Comparison of ENCODE assay signal across 1 cellular context in the genomic region with DNA sequence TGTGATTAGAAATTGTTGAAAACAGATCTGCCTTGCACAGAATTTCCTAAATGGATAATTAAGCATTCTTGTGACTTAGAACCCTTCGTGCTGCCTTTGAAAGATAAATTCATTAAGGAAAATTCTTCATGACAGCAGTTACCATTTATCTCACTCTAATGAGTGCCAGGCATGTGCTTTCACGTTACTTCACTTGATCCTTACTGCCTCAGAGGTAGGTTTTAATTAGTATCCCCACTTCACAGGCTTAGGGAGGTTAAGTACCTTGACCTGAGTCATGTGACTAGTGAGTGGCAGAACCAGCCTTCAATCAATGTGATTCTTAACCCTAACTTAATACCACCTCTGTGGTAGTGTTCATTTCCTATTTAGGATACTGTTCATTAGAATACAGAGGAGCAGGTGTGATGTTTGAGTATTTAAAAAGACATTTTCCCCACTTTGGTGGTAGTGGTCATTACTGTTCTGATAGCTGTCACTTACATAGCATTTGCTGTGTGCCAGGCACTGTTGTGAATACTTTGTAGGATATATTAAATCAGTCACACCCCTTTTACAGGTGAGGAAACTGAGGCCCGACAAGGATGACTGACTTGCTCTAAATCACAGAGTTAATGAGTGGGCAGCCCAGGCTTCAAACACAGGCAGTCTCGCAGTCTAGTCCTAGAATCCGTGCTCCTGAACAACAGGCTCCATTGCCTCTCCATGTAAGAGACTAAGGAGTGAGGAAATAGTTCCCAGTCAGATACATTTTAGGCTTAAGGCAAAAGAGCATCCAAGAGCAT.
TF ChIP-seq lines count a peak whose summit lies in the region.

No MANE protein-coding gene starts in this region.

TF ChIP-seq in IMR-90, 13 proteins besides CTCF, POLR2A, EP300 and RAD21 (continued from another document):
- TF ChIP-seq RCOR1 (IDR thresholded peaks at IDR 0.05; ENCODE audit: insufficient replicate concordance, low read length) (no peak), CHD1 (IDR thresholded peaks at IDR 0.05; ENCODE audit: low read depth, low read length) (no peak), SMC3 (IDR thresholded peaks at IDR 0.05; ENCODE audit: low read depth, low read length) (no peak), RFX5 (IDR thresholded peaks at IDR 0.05; ENCODE audit: low read depth, low read length) (no peak), CEBPB (IDR thresholded peaks at IDR 0.05; ENCODE audit: low read depth, low read length) (no peak), MAFK (IDR thresholded peaks at IDR 0.05; ENCODE audit: low read depth, low read length) (no peak), MAZ (IDR thresholded peaks at IDR 0.05; ENCODE audit: borderline replicate concordance, low read depth, low read length) (no peak), MXI1 (IDR thresholded peaks at IDR 0.05; ENCODE audit: borderline replicate concordance, low read depth, low read length) (no peak)
- TF ChIP-seq, protein P1, sequence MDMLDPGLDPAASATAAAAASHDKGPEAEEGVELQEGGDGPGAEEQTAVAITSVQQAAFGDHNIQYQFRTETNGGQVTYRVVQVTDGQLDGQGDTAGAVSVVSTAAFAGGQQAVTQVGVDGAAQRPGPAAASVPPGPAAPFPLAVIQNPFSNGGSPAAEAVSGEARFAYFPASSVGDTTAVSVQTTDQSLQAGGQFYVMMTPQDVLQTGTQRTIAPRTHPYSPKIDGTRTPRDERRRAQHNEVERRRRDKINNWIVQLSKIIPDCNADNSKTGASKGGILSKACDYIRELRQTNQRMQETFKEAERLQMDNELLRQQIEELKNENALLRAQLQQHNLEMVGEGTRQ (IDR thresholded peaks at IDR 0.05; ENCODE audit: low read depth, low read length) = no peak
- TF ChIP-seq, protein P2, sequence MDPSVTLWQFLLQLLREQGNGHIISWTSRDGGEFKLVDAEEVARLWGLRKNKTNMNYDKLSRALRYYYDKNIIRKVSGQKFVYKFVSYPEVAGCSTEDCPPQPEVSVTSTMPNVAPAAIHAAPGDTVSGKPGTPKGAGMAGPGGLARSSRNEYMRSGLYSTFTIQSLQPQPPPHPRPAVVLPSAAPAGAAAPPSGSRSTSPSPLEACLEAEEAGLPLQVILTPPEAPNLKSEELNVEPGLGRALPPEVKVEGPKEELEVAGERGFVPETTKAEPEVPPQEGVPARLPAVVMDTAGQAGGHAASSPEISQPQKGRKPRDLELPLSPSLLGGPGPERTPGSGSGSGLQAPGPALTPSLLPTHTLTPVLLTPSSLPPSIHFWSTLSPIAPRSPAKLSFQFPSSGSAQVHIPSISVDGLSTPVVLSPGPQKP (IDR thresholded peaks at IDR 0.05; ENCODE audit: borderline replicate concordance, low read depth, low read length) = no peak
